In genomic region chr15:62363913-62364312, GRCh38 we compare ENCODE assay signal across 6 cellular contexts.
"Had no signal": no experiment of that assay in that cellular context is flagged by ENCODE, and none has a peak within 500 bp of the region (broad histone marks: within the 10 kb centered on the region; RNA-seq: fewer than 3 reads in every experiment).

No MANE protein-coding gene starts in this region.

- H3K4me3 Mint-ChIP-seq: GM23338, H9, IgD-negative memory B cell had no signal

- H3K9me3 Mint-ChIP-seq: GM23338, H9, IgD-negative memory B cell had no signal

- DNase-seq: H9, HCEC 1CT had no signal

- H3K4me2 ChIP-seq: GM23338 had no signal

- ATAC-seq: GM23338, HepG2 had no signal

- H2AFZ ChIP-seq: GM23338 had no signal

- H3K27ac ChIP-seq: HL-60 had no signal

- H3K4me3 ChIP-seq: GM23338 had no signal

- H3K27ac Mint-ChIP-seq: GM23338, H9, IgD-negative memory B cell had no signal

- H3K4me1 Mint-ChIP-seq: GM23338, H9, IgD-negative memory B cell had no signal
